In the genomic region with DNA sequence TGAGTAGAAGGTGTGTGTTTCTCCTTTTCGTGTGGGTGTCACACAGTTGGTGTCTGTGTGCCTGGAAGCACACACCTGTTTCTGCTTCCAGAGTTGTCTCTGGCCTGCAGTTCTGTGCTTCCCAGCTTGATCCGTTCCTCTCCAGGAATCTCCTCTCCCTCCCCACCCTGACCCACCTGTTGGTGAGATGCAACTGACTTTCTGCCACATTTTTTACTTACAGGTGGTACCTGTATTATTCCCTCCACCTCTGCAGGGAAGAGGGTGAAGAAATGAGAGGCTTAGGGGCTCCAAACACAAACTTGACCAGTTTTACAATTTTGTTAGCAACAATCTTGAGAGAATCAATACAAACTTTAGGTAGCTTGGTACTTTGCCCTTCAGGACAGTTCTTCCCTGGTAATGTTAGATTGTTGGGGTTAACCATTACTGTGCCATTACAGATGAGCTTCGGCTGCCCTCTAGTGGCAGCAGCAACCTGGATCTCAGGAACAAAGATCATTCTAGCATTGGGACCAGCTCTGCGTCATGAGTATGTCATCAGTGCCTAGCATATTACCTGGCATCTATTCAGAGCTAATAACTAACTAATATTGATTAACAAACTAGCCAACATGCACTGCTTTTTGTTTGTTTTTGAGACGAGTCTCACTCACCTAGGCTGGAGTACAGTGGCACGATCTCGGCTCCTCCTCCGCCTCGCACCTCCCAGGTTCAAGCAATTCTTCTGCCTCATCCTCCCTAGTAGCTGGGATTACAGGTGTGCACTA, we compare ENCODE assay signal across 8 cellular contexts. TPM values are rescaled to one million over a fixed set of nuclear protein-coding genes. Genes with fewer than 3 reads are reported as not detected.
DNase-seq lines count a peak whose midpoint lies in the region; TF ChIP-seq lines count a peak whose summit lies in the region.
"Not testable (repeated sequence)": the region's sequence is repeated elsewhere in the genome, so short reads cannot be mapped to it uniquely, and the experiment has no call there.

No MANE protein-coding gene starts in this region.

- H3K4me3 ChIP-seq in GM06990 (replicated peaks; ENCODE audit: low read depth, low read length); fibroblast of pulmonary artery (replicated peaks; ENCODE audit: low read depth, low read length); neutrophil (ENCODE audit: low read depth in 1 of 2, low read length in 1 of 2); thyroid gland (replicated peaks in 1 of 3): not testable (repeated sequence)

- H3K9me3 ChIP-seq in neutrophil, thyroid gland: not testable (repeated sequence)

- POLR2A ChIA-PET in HEK293T (lab: Yijun Ruan, JAX): interaction anchor here (0.8 kb wide), 1 partner anchor 87 kb away, joined by 5 read pairs; the partner anchor contains the start of gene TYW1B

- H3K27me3 ChIP-seq in GM06990 (replicated peaks; ENCODE audit: control insufficient read depth, insufficient read depth, low read length); neutrophil; thyroid gland: not testable (repeated sequence)

- TF ChIP-seq CTCF in GM06990 (IDR thresholded peaks at IDR 0.05; ENCODE audit: insufficient read depth, low read length, poor library complexity, severe bottlenecking) (peak; percentile 60), LNCAP (IDR thresholded peaks at IDR 0.05) (peak; percentile 83), fibroblast of pulmonary artery (IDR thresholded peaks at IDR 0.05; ENCODE audit: low read length, missing control alignments) (peak; percentile 65), neutrophil (IDR thresholded peaks at IDR 0.05) (peak; percentile 30), thyroid gland (IDR thresholded peaks at IDR 0.05) (peak; percentile 17 to 73 (median 46))

- CTCF ChIA-PET in HEK293T (lab: Yijun Ruan, JAX): interaction anchor here (0.7 kb wide), 1 partner anchor 88 kb away, joined by 3 read pairs; no protein-coding TSS in a partner anchor

- H3K4me1 ChIP-seq in neutrophil (ENCODE audit: control insufficient read depth in 1 of 2, insufficient read depth in 1 of 2, low read depth in 1 of 2, low read length in 1 of 2): peaks cover 27 to 39% of the 10 kb centered on the region in 2 experiments
- H3K4me1 ChIP-seq in thyroid gland: not testable (repeated sequence)

- DNase-seq in GM06990 (ENCODE audit: extremely low read depth, insufficient read length): not testable (repeated sequence)
- DNase-seq in HEK293T (ENCODE audit: extremely low spot score) (peak; percentile 23), SK-MEL-5 (ENCODE audit: low read depth, low spot score) (peak; percentile 79), fibroblast of pulmonary artery (ENCODE audit: low read depth) (peak; percentile 65), thyroid gland (peak; percentile 49 to 58)
- DNase-seq in activated effector memory CD4-positive, alpha-beta T cell treated with anti-CD3 and anti-CD28 coated beads, Interleukin-2, amount 50 U/mL, for 16 hours: peak; percentile 83

- H3K27ac ChIP-seq in neutrophil: peak overlapping the region; percentile 15
- H3K27ac ChIP-seq in thyroid gland: not testable (repeated sequence)

- TF ChIP-seq POLR2A in thyroid gland (IDR thresholded peaks at IDR 0.05): not testable (repeated sequence)

- intact Hi-C loops in thyroid gland (cut with DNase I): not testable (repeated sequence)

- H3K36me3 ChIP-seq in GM06990 (ENCODE audit: control insufficient read depth, insufficient read depth, low read length); neutrophil; thyroid gland: not testable (repeated sequence)

- in situ Hi-C loops in SK-MEL-5 (cut with HindIII; ENCODE audit: low pct_unique_long_range_greater_than_20kb, low sequenced_read_pairs): not testable (repeated sequence)

- WGBS in thyroid gland, 2 donors: 65 to 69% methylated on average over 9 of the region's 9 CpGs

RNA-seq across cellular contexts. Expression of gene POM121, which starts 10.0 kb away (rescaled TPM):
- total RNA-seq in SK-MEL-5 (2014; rRNA removed; shearing (Covaris generic)): 9.2 and 12.8 TPM in 2 replicates
- 77.4 and 107 TPM in 2 replicates for polyA plus RNA-seq in SK-MEL-5 (2015; cell fraction: cytosol; rRNA removed)
- polyA plus RNA-seq in SK-MEL-5 (2015; cell fraction: nucleus; rRNA removed): 39.0 and 57.6 TPM in 2 replicates
- 10 to 100 TPM; 14.1 to 28.6 (median 17.5) TPM for total RNA-seq in thyroid gland

RNA-seq across cellular contexts. Expression of gene TRIM74, which starts 54.3 kb away (rescaled TPM):
- not detected in 2 replicates for total RNA-seq in SK-MEL-5 (2014; rRNA removed; shearing (Covaris generic))
- not detected in 2 replicates for polyA plus RNA-seq in SK-MEL-5 (2015; cell fraction: cytosol; rRNA removed)
- polyA plus RNA-seq in SK-MEL-5 (2015; cell fraction: nucleus; rRNA removed): not detected in 2 replicates
- 1 to 10 TPM in 2 of 4 donors, not detected in 2; 1.0 TPM for total RNA-seq in thyroid gland

Comparison
In these comparisons a context has a peak if more than half of its experiments do, and no peak if none do; other contexts are left out.
1. CTCF ChIP-seq: peak in every context shown above with its lines; median percentile 83 in LNCAP; 65 in fibroblast of pulmonary artery; 60 in GM06990; 46 in thyroid gland; 30 in neutrophil.